ENCODE assay signal across 8 cellular contexts in the genomic region with DNA sequence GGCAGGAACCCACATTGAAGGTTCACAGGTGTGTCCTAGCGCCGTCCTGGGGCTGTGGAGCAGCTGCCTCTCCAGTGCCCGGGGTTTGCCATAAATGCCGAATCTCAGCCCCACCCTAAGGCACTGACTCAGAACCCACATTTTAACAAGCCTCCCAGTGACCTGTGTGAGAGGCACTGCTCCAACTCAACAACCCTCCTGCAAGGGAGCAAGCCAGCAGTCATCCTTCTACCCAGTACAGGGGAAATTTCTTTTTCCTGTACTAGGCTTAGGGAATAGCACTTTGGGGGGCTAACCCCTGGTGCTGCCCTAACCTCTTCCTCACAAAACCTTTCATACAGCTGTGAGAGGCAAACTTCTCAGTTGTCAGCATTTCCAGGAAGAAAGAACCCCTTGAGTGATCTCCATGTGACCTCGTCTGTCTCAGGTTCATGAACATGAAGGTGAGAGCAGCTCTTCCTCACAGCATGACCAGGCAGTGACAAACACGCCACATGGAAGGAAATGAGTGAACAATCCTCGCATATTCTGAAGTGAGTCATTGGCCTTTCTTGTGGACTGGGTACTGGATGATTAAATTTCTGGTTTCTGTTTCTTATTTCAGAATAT. TPM values are rescaled to one million over a fixed set of nuclear protein-coding genes. Genes with fewer than 3 reads are reported as not detected.
A peak's percentile ranks its signal among the peaks of the same experiment; 100 is the strongest.
DNase-seq lines count a peak whose midpoint lies in the region; ATAC-seq and TF ChIP-seq lines count a peak whose summit lies in the region.

No MANE protein-coding gene starts in this region.

- H3K4me1 ChIP-seq in RWPE2 (ENCODE audit: insufficient read depth, poor library complexity, severe bottlenecking) (peaks cover 38% of the 10 kb centered on the region), esophagus squamous epithelium (peaks cover 9 to 52% (median 32%) of the 10 kb centered on the region in 3 donors)

- H3K36me3 ChIP-seq in RWPE2 (ENCODE audit: low read depth) (no peaks in the 10 kb centered on the region), esophagus squamous epithelium (no peaks in the 10 kb centered on the region)

- H3K27me3 ChIP-seq in RWPE2 (ENCODE audit: insufficient read depth, poor library complexity, severe bottlenecking) = no peaks in the 10 kb centered on the region
- H3K27me3 ChIP-seq in esophagus squamous epithelium = no peaks in the 10 kb centered on the region

- peak; percentile 87 for ATAC-seq in HG02870 (IDR thresholded peaks at IDR 0.05; ENCODE audit: unreplicated experiment)
- ATAC-seq in RWPE2 (ENCODE audit: low read depth) = peak; percentile 83

- no peaks in the 10 kb centered on the region for H3K4me1 Mint-ChIP-seq in activated CD4-positive, alpha-beta T cell treated with anti-CD3 and anti-CD28 coated beads, Interleukin-2, amount 10 ng/mL, durations not matched to agents 7 days and 5 days

- peak overlapping the region; percentile 99 for H3K27ac ChIP-seq in RWPE2 (ENCODE audit: poor library complexity, severe bottlenecking)
- H3K27ac ChIP-seq in esophagus squamous epithelium = peak overlapping the region; percentile 71 to 89 (median 82)

- no peaks in the 10 kb centered on the region for H3K36me3 Mint-ChIP-seq in activated CD4-positive, alpha-beta T cell treated with anti-CD3 and anti-CD28 coated beads, Interleukin-2, amount 10 ng/mL, durations not matched to agents 7 days and 5 days (ENCODE audit: low read depth)

- no peak overlapping the region for H3K4me3 Mint-ChIP-seq in activated CD4-positive, alpha-beta T cell treated with anti-CD3 and anti-CD28 coated beads, Interleukin-2, amount 10 ng/mL, durations not matched to agents 7 days and 5 days

- peak; percentile 39 for DNase-seq in activated CD4-positive, alpha-beta T cell treated with anti-CD3 and anti-CD28 coated beads, Interleukin-2, amount 10 ng/mL, durations not matched to agents 7 days and 5 days
- no peak for DNase-seq in activated CD4-positive, alpha-beta T cell treated with anti-CD3 and anti-CD28 coated beads for 4 hours
- DNase-seq in RWPE2 (ENCODE audit: low spot score) = peak; percentile 89
- no peak for DNase-seq in esophagus squamous epithelium (lab: John Stamatoyannopoulos, UW)
- DNase-seq in stimulated activated CD8-positive, alpha-beta memory T cell treated with anti-CD3 and anti-CD28 coated beads, Interleukin-4, amount 100 ng/mL, for 48 hours = peak; percentile 68
- DNase-seq in NCI-H2227 (lab: John Stamatoyannopoulos, UW; ENCODE audit: unreplicated experiment) = no peak
- DNase-seq in G401 (ENCODE audit: low spot score) = no peak

- TF ChIP-seq CTCF in RWPE2 (IDR thresholded peaks at IDR 0.05; ENCODE audit: poor library complexity, severe bottlenecking) (no peak), esophagus squamous epithelium (IDR thresholded peaks at IDR 0.05) (no peak)

- CTCF ChIA-PET in activated CD4-positive, alpha-beta T cell treated with anti-CD3 and anti-CD28 coated beads, Interleukin-2, amount 10 ng/mL, durations not matched to agents 7 days and 5 days (lab: Charles Lee) = interaction anchor here (0.5 to 1.6 kb wide), 9 partner anchors 12 to 351 kb away, joined by 3 to 6 read pairs (median 3); partner anchors contain the start of gene BCAR3

- H3K9me3 Mint-ChIP-seq in activated CD4-positive, alpha-beta T cell treated with anti-CD3 and anti-CD28 coated beads, Interleukin-2, amount 10 ng/mL, durations not matched to agents 7 days and 5 days = no peaks in the 10 kb centered on the region

- no peak overlapping the region for H3K27ac Mint-ChIP-seq in activated CD4-positive, alpha-beta T cell treated with anti-CD3 and anti-CD28 coated beads, Interleukin-2, amount 10 ng/mL, durations not matched to agents 7 days and 5 days

- TF ChIP-seq POLR2A in esophagus squamous epithelium (IDR thresholded peaks at IDR 0.05) = no peak

- H3K4me3 ChIP-seq in RWPE2 (ENCODE audit: severe bottlenecking) = no peak overlapping the region
- no peak overlapping the region for H3K4me3 ChIP-seq in esophagus squamous epithelium

- 10 to 48% methylated on average over 3 to 7 of the region's 7 CpGs for WGBS in esophagus squamous epithelium, 2 donors

- in situ Hi-C loops in G401 (cut with HindIII; ENCODE audit: low sequenced_read_pairs) = no loop called here

- H3K27me3 Mint-ChIP-seq in activated CD4-positive, alpha-beta T cell treated with anti-CD3 and anti-CD28 coated beads, Interleukin-2, amount 10 ng/mL, durations not matched to agents 7 days and 5 days = peaks cover 3% of the 10 kb centered on the region

- POLR2A ChIA-PET in activated CD4-positive, alpha-beta T cell treated with anti-CD3 and anti-CD28 coated beads, Interleukin-2, amount 10 ng/mL, durations not matched to agents 7 days and 5 days (lab: Charles Lee) = interaction anchor here (0.6 kb wide), 2 partner anchors 22 to 312 kb away, joined by 3 read pairs; no protein-coding TSS in a partner anchor

- intact Hi-C loops in esophagus squamous epithelium (cut with DNase I) = no loop called here

- H3K9me3 ChIP-seq in RWPE2 (ENCODE audit: severe bottlenecking) = no peaks in the 10 kb centered on the region
- no peaks in the 10 kb centered on the region for H3K9me3 ChIP-seq in esophagus squamous epithelium

RNA-seq across cellular contexts. Expression of gene BCAR3, which starts 11.4 kb away (rescaled TPM):
- total RNA-seq in activated CD4-positive, alpha-beta T cell treated with anti-CD3 and anti-CD28 coated beads, Interleukin-2, amount 10 ng/mL, durations not matched to agents 7 days and 5 days = under 1 TPM; 0.42 to 0.67 TPM
- total RNA-seq in esophagus squamous epithelium = 10 to 100 TPM in 1 of 4 donors, 1 to 10 TPM in 3; 6.9 to 17.5 (median 9.4) TPM
- total RNA-seq in G401 (2014; rRNA removed; shearing (Covaris generic)) = 2.3 and 3.3 TPM in 2 replicates

Comparison
In these comparisons a context has a peak if more than half of its experiments do, and no peak if none do; other contexts are left out.
1. DNase-seq: peak in activated CD4-positive, alpha-beta T cell treated with anti-CD3 and anti-CD28 coated beads, Interleukin-2, amount 10 ng/mL, durations not matched to agents 7 days and 5 days (single experiment), RWPE2 (single experiment) and stimulated activated CD8-positive, alpha-beta memory T cell treated with anti-CD3 and anti-CD28 coated beads, Interleukin-4, amount 100 ng/mL, for 48 hours (single experiment); none in activated CD4-positive, alpha-beta T cell treated with anti-CD3 and anti-CD28 coated beads for 4 hours (0 of 2), esophagus squamous epithelium (single experiment), NCI-H2227 (single experiment) and G401 (single experiment).